20 cellular contexts compared by ENCODE assay signal in genomic region chr1:214720561-214720960, GRCh38.
"Had no signal": no experiment of that assay in that cellular context is flagged by ENCODE, and none has a peak within 500 bp of the region (broad histone marks: within the 10 kb centered on the region; RNA-seq: fewer than 3 reads in every experiment).

No MANE protein-coding gene starts in this region.

- H3K36me3 ChIP-seq: gastroesophageal sphincter, heart left ventricle, sigmoid colon, tibial nerve, uterus had no signal

- H3K27me3 ChIP-seq: dorsolateral prefrontal cortex, gastroesophageal sphincter, sigmoid colon, tibial nerve, uterus had no signal

- H3K27ac ChIP-seq: dorsolateral prefrontal cortex, gastroesophageal sphincter, heart left ventricle, sigmoid colon, tibial nerve, uterus had no signal

- H3K4me1 ChIP-seq: gastroesophageal sphincter, heart left ventricle, sigmoid colon, tibial nerve, uterus had no signal

- DNase-seq: activated CD4-positive, alpha-beta memory T cell treated with anti-CD3 and anti-CD28 coated beads for 36 hours; activated CD4-positive, alpha-beta T cell treated with anti-CD3 and anti-CD28 coated beads for 4 hours; activated CD8-positive, alpha-beta memory T cell treated with anti-CD3 and anti-CD28 coated beads, Interleukin-2, amount 10 ng/mL, durations not matched to agents 7 days and 5 days; activated naive CD4-positive, alpha-beta T cell; activated naive CD8-positive, alpha-beta T cell treated with anti-CD3 and anti-CD28 coated beads for 36 hours; central memory CD4-positive, alpha-beta T cell; dorsolateral prefrontal cortex; heart left ventricle; immature natural killer cell; occipital lobe; posterior cingulate gyrus; sigmoid colon; stimulated activated CD4-positive, alpha-beta T cell treated with anti-CD3 and anti-CD28 coated beads, Interleukin-2, amount 100 ng/mL, for 24 hours; stimulated activated naive CD4-positive, alpha-beta T cell treated with Interleukin-2 at 50 U/mL for 16 hours; substantia nigra; uterus had no signal

- ATAC-seq: activated CD8-positive, alpha-beta memory T cell treated with anti-CD3 and anti-CD28 coated beads, Interleukin-2, amount 10 ng/mL, durations not matched to agents 7 days and 5 days; activated T-helper 17 cell treated with anti-CD3 and anti-CD28 coated beads, Interleukin-2, amount 50 U/mL, for 72 hours; gastroesophageal sphincter; heart left ventricle; WTC11 had no signal

- H3K9me3 ChIP-seq: sigmoid colon, uterus had no signal

- H3K4me3 ChIP-seq: dorsolateral prefrontal cortex, gastroesophageal sphincter, heart left ventricle, sigmoid colon, tibial nerve, uterus had no signal
